In the genomic region with DNA sequence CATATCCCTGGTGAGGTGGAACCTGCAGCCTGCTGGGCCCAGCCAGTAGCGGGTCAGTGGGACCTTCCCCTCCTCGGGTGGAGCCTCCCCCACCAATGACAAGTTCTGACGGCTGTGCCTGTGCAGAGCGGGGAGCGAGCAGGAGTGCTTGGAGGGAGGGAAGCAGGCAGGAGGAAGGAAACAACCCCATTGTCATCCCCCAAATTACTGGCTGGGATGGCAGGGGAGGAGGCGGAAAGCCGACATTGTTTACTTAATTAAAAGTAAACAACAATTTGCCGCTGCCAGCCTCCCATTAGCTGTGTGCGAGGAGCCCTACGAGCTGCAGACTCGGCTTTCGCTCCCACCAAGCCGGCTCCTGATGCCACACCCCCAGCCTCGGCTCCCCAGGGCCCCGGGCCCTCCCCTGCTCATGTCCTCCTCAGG, we compare ENCODE assay signal across 9 cellular contexts. TPM values are rescaled to one million over a fixed set of nuclear protein-coding genes. Genes with fewer than 3 reads are reported as not detected.
DNase-seq lines count a peak whose midpoint lies in the region; ATAC-seq and TF ChIP-seq lines count a peak whose summit lies in the region.
"Had no signal": no experiment of that assay in that cellular context is flagged by ENCODE, and none has a peak within 500 bp of the region (broad histone marks: within the 10 kb centered on the region; RNA-seq: fewer than 3 reads in every experiment).

No MANE protein-coding gene starts in this region.

- peak; percentile 22 for DNase-seq in NCI-H2196 treated with DMSO at 0.1 percent for 48 hours (lab: John Stamatoyannopoulos, UW; ENCODE audit: unreplicated experiment)
- no peak for DNase-seq in NCI-H2196 (lab: John Stamatoyannopoulos, UW; ENCODE audit: unreplicated experiment)
- DNase-seq in NCI-H774 (lab: John Stamatoyannopoulos, UW): peak; percentile 47
- peak in 1 of 2 donors; percentile 69 for DNase-seq in left lung
- no peak for DNase-seq in tibial artery
- DNase-seq in SHP77 treated with DMSO at 0.1 percent for 48 hours (lab: John Stamatoyannopoulos, UW): no peak
- no peak for DNase-seq in stimulated activated CD8-positive, alpha-beta memory T cell treated with anti-CD3 and anti-CD28 coated beads, Interleukin-4, amount 100 ng/mL, for 48 hours
- DNase-seq: nucleus accumbens had no signal

- H3K4me1 ChIP-seq in left lung: peaks cover 94 to 99% of the 10 kb centered on the region in 2 donors
- peaks cover 0 to 100% (median 97%) of the 10 kb centered on the region in 4 donors for H3K4me1 ChIP-seq in tibial artery

- H3K4me3 ChIP-seq in left lung (no peak overlapping the region), tibial artery (no peak overlapping the region)

- peak overlapping the region; percentile 86 to 96 for H3K27ac ChIP-seq in left lung
- H3K27ac ChIP-seq in tibial artery: peak overlapping the region; percentile 92 to 99

- H3K36me3 ChIP-seq in left lung: no peaks in the 10 kb centered on the region
- H3K36me3 ChIP-seq in tibial artery: no peaks in the 10 kb centered on the region

- H3K9me3 ChIP-seq in left lung (no peaks in the 10 kb centered on the region), tibial artery (no peaks in the 10 kb centered on the region)

- no peak for TF ChIP-seq CTCF in left lung (IDR thresholded peaks at IDR 0.05)
- TF ChIP-seq CTCF in tibial artery (IDR thresholded peaks at IDR 0.05): no peak

- no peak for ATAC-seq in left lung
- ATAC-seq in activated CD4-positive, CD25-positive, alpha-beta regulatory T cell treated with anti-CD3 and anti-CD28 coated beads, Interleukin-2, amount 50 U/mL, for 24 hours: no peak

- H3K27me3 ChIP-seq in left lung: peaks cover 0 to 11% of the 10 kb centered on the region in 2 donors
- no peaks in the 10 kb centered on the region for H3K27me3 ChIP-seq in tibial artery

- intact Hi-C loops in left lung (cut with DNase I) (loop anchor here in 1 of 2 donors (10.0 kb wide), 1 partner anchor 62 kb away; a partner anchor contains a TSS), tibial artery (cut with DNase I; ENCODE audit: low total_unique reads) (loop anchor here (5.0 kb wide), 1 partner anchor 35 kb away; no protein-coding TSS in a partner anchor)

RNA-seq across cellular contexts. Expression of a gene that starts 45.5 kb away (rescaled TPM):
- 10 to 100 TPM; 15.4 to 32.9 TPM for total RNA-seq in left lung

RNA-seq across cellular contexts. Expression of a gene that starts 59.4 kb away (rescaled TPM):
- 10 to 100 TPM; 24.2 to 46.2 TPM for total RNA-seq in left lung

Comparison
In these comparisons a context has a peak if more than half of its experiments do, and no peak if none do; other contexts are left out.
1. DNase-seq: peak in NCI-H2196 treated with DMSO at 0.1 percent for 48 hours (single experiment) and NCI-H774 (single experiment); none in NCI-H2196 (single experiment), tibial artery (0 of 2), SHP77 treated with DMSO at 0.1 percent for 48 hours (single experiment) and stimulated activated CD8-positive, alpha-beta memory T cell treated with anti-CD3 and anti-CD28 coated beads, Interleukin-4, amount 100 ng/mL, for 48 hours (single experiment).